In genomic region chr9:73889023-73889422, GRCh38 we compare ENCODE assay signal across 7 cellular contexts.
"Had no signal": no experiment of that assay in that cellular context is flagged by ENCODE, and none has a peak within 500 bp of the region (broad histone marks: within the 10 kb centered on the region; RNA-seq: fewer than 3 reads in every experiment).

No MANE protein-coding gene starts in this region.

- H3K27me3 Mint-ChIP-seq: IgD-negative memory B cell had no signal

- H3K4me1 Mint-ChIP-seq: H9, IgD-negative memory B cell had no signal

- H2AFZ ChIP-seq: GM23248 had no signal

- FAIRE-seq: HTR-8/SVneo had no signal

- H3K9ac ChIP-seq: GM23248 had no signal

- H3K27ac Mint-ChIP-seq: H9, IgD-negative memory B cell had no signal

- DNase-seq: GM23248, GOT3, H9, HCEC 1CT, KG1 had no signal

- H3K4me3 ChIP-seq: GM23248 had no signal

- H3K4me3 Mint-ChIP-seq: H9, IgD-negative memory B cell had no signal

- H3K27ac ChIP-seq: GM23248 had no signal
